8 cellular contexts compared by ENCODE assay signal in genomic region chr9:128250839-128251558, GRCh38. TPM values are rescaled to one million over a fixed set of nuclear protein-coding genes. Genes with fewer than 3 reads are reported as not detected.
A peak's percentile ranks its signal among the peaks of the same experiment; 100 is the strongest.
DNase-seq lines count a peak whose midpoint lies in the region; ATAC-seq and TF ChIP-seq lines count a peak whose summit lies in the region.

No MANE protein-coding gene starts in this region.

- no peak overlapping the region for H3K27ac Mint-ChIP-seq in activated T-helper 2 cell treated with anti-CD3 and anti-CD28 coated beads, Interferon-gamma antibody, Interleukin-2, Interleukin-4, amounts not matched to agents 10 μg/mL and 5 μg/mL and 100 μg/mL, durations not matched to agents 14 hours and 24 hours and 36 hours
- peak overlapping the region; percentile 54 for H3K27ac Mint-ChIP-seq in type B pancreatic cell

- H3K4me1 ChIP-seq in right atrium auricular region (peaks cover 0 to 20% of the 10 kb centered on the region in 2 donors), PC-9 (replicated peaks; ENCODE audit: insufficient read depth) (no peaks in the 10 kb centered on the region), uterus (no peaks in the 10 kb centered on the region)

- H3K27me3 ChIP-seq in right atrium auricular region (no peaks in the 10 kb centered on the region), PC-9 (ENCODE audit: insufficient read depth, low read depth) (no peaks in the 10 kb centered on the region), uterus (no peaks in the 10 kb centered on the region)

- H3K9me3 Mint-ChIP-seq in activated T-helper 2 cell treated with anti-CD3 and anti-CD28 coated beads, Interferon-gamma antibody, Interleukin-2, Interleukin-4, amounts not matched to agents 10 μg/mL and 5 μg/mL and 100 μg/mL, durations not matched to agents 14 hours and 24 hours and 36 hours: no peaks in the 10 kb centered on the region
- no peaks in the 10 kb centered on the region for H3K9me3 Mint-ChIP-seq in type B pancreatic cell

- no peaks in the 10 kb centered on the region for H3K9me2 ChIP-seq in PC-9 (ENCODE audit: insufficient read depth)

- H3K36me3 ChIP-seq in right atrium auricular region: no peaks in the 10 kb centered on the region
- no peaks in the 10 kb centered on the region for H3K36me3 ChIP-seq in PC-9 (ENCODE audit: low read depth)
- no peaks in the 10 kb centered on the region for H3K36me3 ChIP-seq in uterus

- H3K9me3 ChIP-seq in right atrium auricular region: no peaks in the 10 kb centered on the region
- no peaks in the 10 kb centered on the region for H3K9me3 ChIP-seq in PC-9 (ENCODE audit: insufficient read depth, low read depth)
- no peaks in the 10 kb centered on the region for H3K9me3 ChIP-seq in uterus

- ATAC-seq in Right ventricle myocardium superior (ENCODE audit: poor library complexity) (no peak), GM21423 (IDR thresholded peaks at IDR 0.05; ENCODE audit: unreplicated experiment) (no peak)

- DNase-seq in right atrium auricular region (ENCODE audit: low spot score) (no peak), Right ventricle myocardium superior (no peak), left kidney (ENCODE audit: low read depth, low spot score) (peak; percentile 24), type B pancreatic cell (ENCODE audit: extremely low spot score, unreplicated experiment) (no peak), PC-9 (no peak), uterus (no peak)
- DNase-seq in activated T-helper 2 cell treated with anti-CD3 and anti-CD28 coated beads, Interferon-gamma antibody, Interleukin-2, Interleukin-4, amounts not matched to agents 10 μg/mL and 5 μg/mL and 100 μg/mL, durations not matched to agents 14 hours and 24 hours and 36 hours (ENCODE audit: low spot score): no peak

- POLR2A ChIA-PET in PC-9 (lab: Charles Lee; ENCODE audit: unreplicated experiment): no interaction called here

- H3K27ac ChIP-seq in right atrium auricular region (no peak overlapping the region), PC-9 (no peak overlapping the region), uterus (no peak overlapping the region)

- CTCF ChIA-PET in PC-9 (lab: Charles Lee): no interaction called here

- peaks cover 3% of the 10 kb centered on the region for H3K36me3 Mint-ChIP-seq in activated T-helper 2 cell treated with anti-CD3 and anti-CD28 coated beads, Interferon-gamma antibody, Interleukin-2, Interleukin-4, amounts not matched to agents 10 μg/mL and 5 μg/mL and 100 μg/mL, durations not matched to agents 14 hours and 24 hours and 36 hours (ENCODE audit: low read depth)
- peaks cover 9% of the 10 kb centered on the region for H3K36me3 Mint-ChIP-seq in type B pancreatic cell

- no peak overlapping the region for H3K4me2 ChIP-seq in PC-9

- H3K79me2 ChIP-seq in PC-9 (ENCODE audit: low read depth): no peaks in the 10 kb centered on the region

- peak overlapping the region; percentile 69 for H3K4me3 Mint-ChIP-seq in activated T-helper 2 cell treated with anti-CD3 and anti-CD28 coated beads, Interferon-gamma antibody, Interleukin-2, Interleukin-4, amounts not matched to agents 10 μg/mL and 5 μg/mL and 100 μg/mL, durations not matched to agents 14 hours and 24 hours and 36 hours (ENCODE audit: low read depth)
- peak overlapping the region; percentile 84 for H3K4me3 Mint-ChIP-seq in type B pancreatic cell

- peaks cover 17% of the 10 kb centered on the region; the same call in 1 of the 2 replicates for H3F3A ChIP-seq in PC-9 (ENCODE audit: insufficient read depth, low read depth)

- H3K4me3 ChIP-seq in right atrium auricular region (peak overlapping the region; percentile 16 to 47), PC-9 (no peak overlapping the region), uterus (no peak overlapping the region)

- TF ChIP-seq CTCF in right atrium auricular region (IDR thresholded peaks at IDR 0.05) (no peak), type B pancreatic cell (conservative IDR thresholded peaks at IDR 0.05) (no peak), PC-9 (conservative IDR thresholded peaks at IDR 0.05) (no peak), uterus (IDR thresholded peaks at IDR 0.05) (no peak)

- no peak for TF ChIP-seq POLR2A in uterus (IDR thresholded peaks at IDR 0.05)

- H3K4me1 Mint-ChIP-seq in activated T-helper 2 cell treated with anti-CD3 and anti-CD28 coated beads, Interferon-gamma antibody, Interleukin-2, Interleukin-4, amounts not matched to agents 10 μg/mL and 5 μg/mL and 100 μg/mL, durations not matched to agents 14 hours and 24 hours and 36 hours (ENCODE audit: low read depth): peaks cover 8% of the 10 kb centered on the region
- H3K4me1 Mint-ChIP-seq in type B pancreatic cell (ENCODE audit: unreplicated experiment): peaks cover 19% of the 10 kb centered on the region

- H4K20me1 ChIP-seq in PC-9 (ENCODE audit: insufficient read depth): no peaks in the 10 kb centered on the region

- BruUV-seq in PC-9 (replicated peaks; lab: Mats Ljungman, UMichigan): no TSS peak

- intact Hi-C loops in Right ventricle myocardium superior (cut with DNase I) (no loop called here), PC-9 (cut with micrococcal nuclease; ENCODE audit: unreplicated experiment) (no loop called here), uterus (cut with DNase I; ENCODE audit: low total_unique reads) (no loop called here)
- intact Hi-C loops in activated T-helper 2 cell treated with anti-CD3 and anti-CD28 coated beads, Interferon-gamma antibody, Interleukin-2, Interleukin-4, amounts not matched to agents 10 μg/mL and 5 μg/mL and 100 μg/mL, durations not matched to agents 14 hours and 24 hours and 36 hours (cut with micrococcal nuclease): loop anchor here (1.0 to 2.0 kb wide), 3 partner anchors 24 to 72 kb away; partner anchors contain the start of genes COQ4 and TRUB2

- no peak overlapping the region for H2AFZ ChIP-seq in PC-9

- H3K27me3 Mint-ChIP-seq in activated T-helper 2 cell treated with anti-CD3 and anti-CD28 coated beads, Interferon-gamma antibody, Interleukin-2, Interleukin-4, amounts not matched to agents 10 μg/mL and 5 μg/mL and 100 μg/mL, durations not matched to agents 14 hours and 24 hours and 36 hours (ENCODE audit: low read depth): peaks cover 24% of the 10 kb centered on the region
- no peaks in the 10 kb centered on the region for H3K27me3 Mint-ChIP-seq in type B pancreatic cell

RNA-seq across cellular contexts. Expression of gene GOLGA2, which starts 24.8 kb away (rescaled TPM):
- total RNA-seq in right atrium auricular region (10 to 100 TPM; 83.3 to 91.6 TPM), Right ventricle myocardium superior (77.7 TPM), type B pancreatic cell (ENCODE audit: low replicate concordance) (91.5 and 124 TPM in 2 replicates), PC-9 (2021) (175 and 188 TPM in 2 replicates), uterus (100 to 1,000 TPM in 2 of 4 donors, 10 to 100 TPM in 2; 18.4 to 174 (median 89.9) TPM)
- total RNA-seq in activated T-helper 2 cell treated with anti-CD3 and anti-CD28 coated beads, Interferon-gamma antibody, Interleukin-2, Interleukin-4, amounts not matched to agents 10 μg/mL and 5 μg/mL and 100 μg/mL, durations not matched to agents 14 hours and 24 hours and 36 hours: 44.0 and 47.9 TPM in 2 replicates

RNA-seq across cellular contexts. Expression of gene SWI5, which starts 25.1 kb away (rescaled TPM):
- total RNA-seq in right atrium auricular region (10 to 100 TPM; 21.5 to 23.0 TPM), Right ventricle myocardium superior (16.3 TPM), type B pancreatic cell (ENCODE audit: low replicate concordance) (23.0 and 25.1 TPM in 2 replicates), PC-9 (2021) (70.4 and 86.0 TPM in 2 replicates), uterus (10 to 100 TPM; 10.3 to 86.1 (median 19.3) TPM)
- 13.5 and 13.7 TPM in 2 replicates for total RNA-seq in activated T-helper 2 cell treated with anti-CD3 and anti-CD28 coated beads, Interferon-gamma antibody, Interleukin-2, Interleukin-4, amounts not matched to agents 10 μg/mL and 5 μg/mL and 100 μg/mL, durations not matched to agents 14 hours and 24 hours and 36 hours

RNA-seq across cellular contexts. Expression of gene DNM1, which starts 47.8 kb away (rescaled TPM):
- 1 to 10 TPM; 2.5 to 3.9 TPM for total RNA-seq in right atrium auricular region
- 7.0 TPM for total RNA-seq in Right ventricle myocardium superior
- 0.90 and 2.4 TPM in 2 replicates for total RNA-seq in activated T-helper 2 cell treated with anti-CD3 and anti-CD28 coated beads, Interferon-gamma antibody, Interleukin-2, Interleukin-4, amounts not matched to agents 10 μg/mL and 5 μg/mL and 100 μg/mL, durations not matched to agents 14 hours and 24 hours and 36 hours
- 16.3 and 112 TPM in 2 replicates for total RNA-seq in type B pancreatic cell (ENCODE audit: low replicate concordance)
- total RNA-seq in PC-9 (2021): 134 and 148 TPM in 2 replicates
- 10 to 100 TPM in 3 of 4 donors, 1 to 10 TPM in 1; 5.0 to 71.5 (median 31.0) TPM for total RNA-seq in uterus

RNA-seq across cellular contexts. Expression of gene CIZ1, which starts 59.6 kb away (rescaled TPM):
- total RNA-seq in right atrium auricular region (10 to 100 TPM; 41.6 to 45.9 TPM), Right ventricle myocardium superior (75.3 TPM), type B pancreatic cell (ENCODE audit: low replicate concordance) (141 and 186 TPM in 2 replicates), PC-9 (2021) (164 and 213 TPM in 2 replicates), uterus (100 to 1,000 TPM in 1 of 4 donors, 10 to 100 TPM in 3; 31.3 to 151 (median 52.6) TPM)
- 150 TPM in 2 replicates for total RNA-seq in activated T-helper 2 cell treated with anti-CD3 and anti-CD28 coated beads, Interferon-gamma antibody, Interleukin-2, Interleukin-4, amounts not matched to agents 10 μg/mL and 5 μg/mL and 100 μg/mL, durations not matched to agents 14 hours and 24 hours and 36 hours

Comparison
In these comparisons a context has a peak if more than half of its experiments do, and no peak if none do; other contexts are left out.
1. H3K4me3 ChIP-seq: peak in right atrium auricular region (2 of 2); none in PC-9 (single experiment) and uterus (0 of 2).